Comparison of ENCODE assay signal across 8 cellular contexts in the genomic region with DNA sequence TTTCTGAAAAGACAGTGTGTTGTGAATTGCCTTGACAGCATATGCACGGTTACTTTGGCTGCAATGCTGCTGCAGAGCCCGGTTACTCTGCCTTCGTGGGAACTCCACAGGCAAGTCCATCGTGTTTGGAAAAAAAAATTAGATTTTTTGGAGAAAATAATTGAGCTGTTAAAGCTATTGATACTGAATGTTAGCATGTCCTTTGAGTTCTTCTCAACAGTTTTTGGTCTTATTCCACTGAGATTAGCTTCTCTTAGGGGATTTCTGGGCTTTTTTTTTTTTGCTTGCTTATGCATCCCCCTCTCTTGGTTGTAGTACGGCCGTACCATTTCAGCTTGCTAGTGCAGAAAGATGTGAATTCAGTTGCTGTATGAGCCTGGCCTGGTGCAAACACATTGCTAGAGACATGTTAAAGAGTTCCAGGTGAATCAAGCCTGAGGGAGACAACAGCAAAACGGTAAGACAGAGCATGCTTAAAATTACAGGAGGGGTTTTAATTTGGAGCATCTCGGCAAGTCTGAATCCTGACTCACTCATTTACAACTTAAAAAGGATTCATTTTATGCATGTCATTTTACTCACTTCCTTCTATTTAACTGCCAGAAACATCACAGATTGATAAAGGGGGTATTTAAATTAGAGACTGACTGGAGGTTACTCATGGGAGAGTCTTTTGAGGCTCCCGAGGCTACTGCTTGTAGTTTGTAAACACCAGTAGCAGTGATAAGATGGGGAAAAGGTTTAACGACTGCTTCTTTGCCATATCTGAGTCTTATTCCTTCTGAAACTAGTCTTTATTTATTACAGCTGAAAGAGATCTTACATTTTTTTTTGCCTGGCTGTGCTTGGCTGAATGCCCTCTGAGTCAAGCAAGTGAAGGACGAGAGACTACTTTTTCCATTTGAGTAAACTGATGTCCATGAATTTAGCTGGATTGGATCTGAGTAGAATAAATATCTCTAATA.
DNase-seq lines count a peak whose midpoint lies in the region; ATAC-seq and TF ChIP-seq lines count a peak whose summit lies in the region.

No MANE protein-coding gene starts in this region.

- peak overlapping the region in 2 of 3 donors; percentile 0 to 20 for H3K4me3 ChIP-seq in breast epithelium
- no peak overlapping the region for H3K4me3 ChIP-seq in BE2C (ENCODE audit: low read depth, low read length)

- no peak for TF ChIP-seq CTCF in 22Rv1 (IDR thresholded peaks at IDR 0.05)
- no peak for TF ChIP-seq CTCF in breast epithelium (IDR thresholded peaks at IDR 0.05)
- no peak for TF ChIP-seq CTCF in neural crest cell (conservative IDR thresholded peaks at IDR 0.05)
- TF ChIP-seq CTCF in GM20000 (IDR thresholded peaks at IDR 0.05; ENCODE audit: extremely low read depth, missing control alignments) = no peak
- TF ChIP-seq CTCF in BE2C (IDR thresholded peaks at IDR 0.05; ENCODE audit: low read depth, low read length) = no peak

- H3K9me3 ChIP-seq in breast epithelium = no peaks in the 10 kb centered on the region
- H3K9me3 ChIP-seq in BE2C = no peaks in the 10 kb centered on the region

- H3K36me3 ChIP-seq in breast epithelium = no peaks in the 10 kb centered on the region
- H3K36me3 ChIP-seq in BE2C = no peaks in the 10 kb centered on the region

- no peaks in the 10 kb centered on the region for H3K36me3 Mint-ChIP-seq in neural crest cell (ENCODE audit: low read depth)

- ATAC-seq in GM19324 (IDR thresholded peaks at IDR 0.05; ENCODE audit: low FRiP score, unreplicated experiment) (peak; percentile 50), HG03354 (IDR thresholded peaks at IDR 0.05; ENCODE audit: poor library complexity, severe bottlenecking, unreplicated experiment) (peak; percentile 50)

- no peak overlapping the region for H3K4me3 Mint-ChIP-seq in neural crest cell

- peak overlapping the region; percentile 32 for H3K27ac Mint-ChIP-seq in neural crest cell (ENCODE audit: unreplicated experiment)

- no peak for TF ChIP-seq POLR2A in breast epithelium (IDR thresholded peaks at IDR 0.05)

- no peak for DNase-seq in breast epithelium (ENCODE audit: low spot score in 2 of 2)
- no peak for DNase-seq in neural crest cell (ENCODE audit: low read depth, low spot score)
- no peak for DNase-seq in GM20000 (ENCODE audit: low spot score)
- DNase-seq in BE2C = no peak
- DNase-seq in HK-2 (ENCODE audit: unreplicated experiment) = no peak

- H3K9me3 Mint-ChIP-seq in neural crest cell = no peaks in the 10 kb centered on the region

- H3K27me3 ChIP-seq in breast epithelium (no peaks in the 10 kb centered on the region), BE2C (no peaks in the 10 kb centered on the region)

- peaks cover 37% of the 10 kb centered on the region for H3K4me1 Mint-ChIP-seq in neural crest cell

- H3K27ac ChIP-seq in 22Rv1 (peak overlapping the region; percentile 61), breast epithelium (peak overlapping the region in 1 of 2 donors; percentile 21)

- H3K27me3 Mint-ChIP-seq in neural crest cell (ENCODE audit: low read depth) = no peaks in the 10 kb centered on the region

- peaks cover 0 to 5% of the 10 kb centered on the region in 2 donors for H3K4me1 ChIP-seq in breast epithelium
- H3K4me1 ChIP-seq in BE2C = no peaks in the 10 kb centered on the region

- intact Hi-C loops in breast epithelium (cut with DNase I; ENCODE audit: low total_unique reads) = no loop called here
